In the genomic region with DNA sequence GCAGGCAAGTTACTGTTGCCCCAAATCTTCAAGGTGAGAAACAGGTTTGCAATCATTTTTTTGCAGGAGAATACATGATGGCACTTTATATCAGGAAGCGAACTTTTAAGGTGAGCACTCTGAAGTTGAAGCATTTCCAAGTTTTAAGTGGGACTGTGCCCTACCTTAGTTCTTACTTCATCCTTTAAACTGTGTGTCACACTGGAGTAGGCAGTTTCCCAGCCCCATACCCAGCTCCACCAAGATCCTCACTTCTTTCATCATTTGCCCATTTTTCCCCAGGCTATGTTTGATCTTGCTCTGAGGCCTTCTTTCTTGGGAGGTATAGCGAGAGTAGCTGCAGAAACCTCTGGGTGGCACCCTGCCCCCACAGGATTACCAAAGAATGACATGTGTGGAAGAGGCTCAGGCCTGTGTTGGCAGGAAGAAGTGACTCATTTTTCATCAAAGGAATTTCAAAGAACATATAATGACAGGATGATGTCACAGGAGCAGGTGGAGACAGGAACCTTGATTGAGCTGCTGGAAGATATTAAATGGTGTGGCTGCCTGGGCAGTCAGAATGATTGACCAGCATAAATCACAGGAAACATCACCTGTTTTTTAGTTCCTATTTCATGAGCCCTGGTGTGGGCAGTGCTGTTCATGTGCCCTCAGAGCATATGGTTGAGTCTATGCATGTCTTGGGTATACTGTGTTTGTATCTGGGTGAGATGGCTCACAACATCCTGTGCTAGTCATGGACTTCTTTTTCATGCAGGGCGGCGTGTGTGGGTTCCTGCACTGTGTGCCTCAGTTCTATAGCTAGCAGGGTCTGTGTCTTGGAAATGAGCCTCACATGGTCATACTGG, we compare ENCODE assay signal across 8 cellular contexts. TPM values are rescaled to one million over a fixed set of nuclear protein-coding genes. Genes with fewer than 3 reads are reported as not detected.
DNase-seq lines count a peak whose midpoint lies in the region; ATAC-seq and TF ChIP-seq lines count a peak whose summit lies in the region.

No MANE protein-coding gene starts in this region.

- peak; percentile 87 for ATAC-seq in stimulated activated naive CD8-positive, alpha-beta T cell treated with anti-CD3 and anti-CD28 coated beads, Interleukin-15, Interleukin-2, amounts not matched to agents 100 U/mL and 50 U/mL, for 24 hours

- POLR2A ChIA-PET in activated CD4-positive, alpha-beta T cell treated with anti-CD3 and anti-CD28 coated beads, Interleukin-2, amount 10 ng/mL, durations not matched to agents 7 days and 5 days (lab: Charles Lee) = interaction anchor here (0.7 to 1.1 kb wide), 2 partner anchors 22 to 37 kb away, joined by 3 to 4 read pairs; no protein-coding TSS in a partner anchor

- no peaks in the 10 kb centered on the region for H3K9me3 Mint-ChIP-seq in HFFc6
- H3K9me3 Mint-ChIP-seq in activated CD4-positive, alpha-beta T cell treated with anti-CD3 and anti-CD28 coated beads, Interleukin-2, amount 10 ng/mL, durations not matched to agents 7 days and 5 days = no peaks in the 10 kb centered on the region

- CTCF ChIA-PET in activated CD4-positive, alpha-beta T cell treated with anti-CD3 and anti-CD28 coated beads, Interleukin-2, amount 10 ng/mL, durations not matched to agents 7 days and 5 days (lab: Charles Lee) = interaction anchor here (0.6 to 3.2 kb wide), 23 partner anchors 9 to 360 kb away, joined by 3 to 33 read pairs (median 4); a partner anchor contains a TSS

- peaks cover 5% of the 10 kb centered on the region for H3K36me3 Mint-ChIP-seq in HFFc6 (ENCODE audit: low read depth)
- H3K36me3 Mint-ChIP-seq in activated CD4-positive, alpha-beta T cell treated with anti-CD3 and anti-CD28 coated beads, Interleukin-2, amount 10 ng/mL, durations not matched to agents 7 days and 5 days (ENCODE audit: low read depth) = no peaks in the 10 kb centered on the region

- DNase-seq in COLO829 (ENCODE audit: low spot score) (peak; percentile 66), HFFc6 (peak; percentile 88), NCI-H510A treated with DMSO at 0.1 percent for 48 hours (lab: John Stamatoyannopoulos, UW) (peak; percentile 100), myocyte (ENCODE audit: low read depth) (peak; percentile 96), G401 (ENCODE audit: low spot score) (no peak)
- DNase-seq in activated CD4-positive, alpha-beta T cell treated with anti-CD3 and anti-CD28 coated beads, Interleukin-2, amount 10 ng/mL, durations not matched to agents 7 days and 5 days = peak; percentile 89
- DNase-seq in effector CD4-positive, alpha-beta T cell = peak; percentile 82
- DNase-seq in stimulated activated naive CD8-positive, alpha-beta T cell treated with anti-CD3 and anti-CD28 coated beads, Interleukin-15, Interleukin-2, amounts not matched to agents 100 U/mL and 50 U/mL, for 24 hours = peak; percentile 75

- peaks cover 77% of the 10 kb centered on the region for H3K4me1 Mint-ChIP-seq in HFFc6 (ENCODE audit: low read depth)
- H3K4me1 Mint-ChIP-seq in activated CD4-positive, alpha-beta T cell treated with anti-CD3 and anti-CD28 coated beads, Interleukin-2, amount 10 ng/mL, durations not matched to agents 7 days and 5 days = peaks cover 47% of the 10 kb centered on the region

- TF ChIP-seq CTCF in HFFc6 (IDR thresholded peaks at IDR 0.05) = peak; percentile 78

- H3K4me3 Mint-ChIP-seq in HFFc6 = peak overlapping the region; percentile 64
- no peak overlapping the region for H3K4me3 Mint-ChIP-seq in activated CD4-positive, alpha-beta T cell treated with anti-CD3 and anti-CD28 coated beads, Interleukin-2, amount 10 ng/mL, durations not matched to agents 7 days and 5 days

- in situ Hi-C loops in G401 (cut with HindIII; ENCODE audit: low sequenced_read_pairs) = no loop called here

- no peaks in the 10 kb centered on the region; the same call in 1 of the 2 replicates for H3K27me3 Mint-ChIP-seq in HFFc6 (ENCODE audit: insufficient read depth)
- H3K27me3 Mint-ChIP-seq in activated CD4-positive, alpha-beta T cell treated with anti-CD3 and anti-CD28 coated beads, Interleukin-2, amount 10 ng/mL, durations not matched to agents 7 days and 5 days = no peaks in the 10 kb centered on the region

- H3K27ac Mint-ChIP-seq in HFFc6 = peak overlapping the region; percentile 90
- peak overlapping the region; percentile 82 for H3K27ac Mint-ChIP-seq in activated CD4-positive, alpha-beta T cell treated with anti-CD3 and anti-CD28 coated beads, Interleukin-2, amount 10 ng/mL, durations not matched to agents 7 days and 5 days

RNA-seq across cellular contexts. Expression of a gene that starts 20.8 kb away (rescaled TPM):
- 100 to 1,000 TPM; 201 to 308 (median 223) TPM for total RNA-seq in HFFc6 (2021; fragmentation: NEBNext Ultra II Directional; extraction: Animal tissue kit (Norgen Biotek cat#: 25700))
- 100 to 1,000 TPM; 375 to 395 TPM for total RNA-seq in activated CD4-positive, alpha-beta T cell treated with anti-CD3 and anti-CD28 coated beads, Interleukin-2, amount 10 ng/mL, durations not matched to agents 7 days and 5 days
- 803 and 838 TPM in 2 replicates for total RNA-seq in myocyte
- 293 TPM for polyA plus RNA-seq in myocyte (2012)
- total RNA-seq in G401 (2014; rRNA removed; shearing (Covaris generic)) = 89.7 and 134 TPM in 2 replicates
